Comparison of ENCODE assay signal across 22 cellular contexts in genomic region chr4:169557061-169557636, GRCh38. TPM values are rescaled to one million over a fixed set of nuclear protein-coding genes. Genes with fewer than 3 reads are reported as not detected.
DNase-seq lines count a peak whose midpoint lies in the region; ATAC-seq and TF ChIP-seq lines count a peak whose summit lies in the region.
"Had no signal": no experiment of that assay in that cellular context is flagged by ENCODE, and none has a peak within 500 bp of the region (broad histone marks: within the 10 kb centered on the region; RNA-seq: fewer than 3 reads in every experiment).

No MANE protein-coding gene starts in this region.

- in situ Hi-C loops in astrocyte of the spinal cord (cut with HindIII; ENCODE audit: low sequenced_read_pairs), result no loop called here

- TF ChIP-seq POLR2A in thyroid gland (IDR thresholded peaks at IDR 0.05), result no peak

- no peak for ATAC-seq in aorta (ENCODE audit: low FRiP score)
- ATAC-seq in stimulated activated memory B cell treated with anti-CD40 and anti-IgM and Interleukin-4, amounts not matched to agents 10 μg/mL and 1 μg/mL and 100 μg/mL, for 72 hours, result no peak
- no peak for ATAC-seq in stimulated activated effector memory CD8-positive, alpha-beta T cell treated with anti-CD3 and anti-CD28 coated beads, Interleukin-12 subunit alpha, Interleukin-12 subunit beta, amount 100 ng/mL, for 72 hours
- ATAC-seq: activated naive CD8-positive, alpha-beta T cell treated with anti-CD3 and anti-CD28 coated beads, Interleukin-2, amount 50 U/mL, for 24 hours; left cardiac atrium; Right ventricle myocardium inferior had no signal

- WGBS in aorta, 2 donors, result 85 to 94% methylated on average over 1 of the region's 1 CpG
- WGBS in thyroid gland, 2 donors, result 80 to 90% methylated on average over 1 of the region's 1 CpG

- no peak overlapping the region for H3K27ac ChIP-seq in aorta (ENCODE audit: low read depth in 1 of 2, low read length in 2 of 2)
- no peak overlapping the region for H3K27ac ChIP-seq in thyroid gland

- DNase-seq in EL, result peak; percentile 37
- DNase-seq in M059J (ENCODE audit: low read depth), result peak; percentile 86
- DNase-seq in astrocyte of the spinal cord (ENCODE audit: low read depth, low spot score), result peak; percentile 30
- peak; percentile 31 for DNase-seq in medulla oblongata (ENCODE audit: extremely low spot score)
- DNase-seq in aorta, result no peak
- no peak for DNase-seq in thyroid gland
- no peak for DNase-seq in stimulated activated effector memory CD8-positive, alpha-beta T cell treated with anti-CD3 and anti-CD28 coated beads, Interleukin-12 subunit alpha, Interleukin-12 subunit beta, amount 100 ng/mL, for 72 hours (ENCODE audit: low spot score in 2 of 2)
- DNase-seq: activated CD4-positive, alpha-beta T cell treated with anti-CD3 and anti-CD28 coated beads for 48 hours; activated naive CD8-positive, alpha-beta T cell treated with anti-CD3 and anti-CD28 coated beads, Interleukin-2, amount 50 U/mL, for 24 hours; caudate nucleus; CD4-positive, CD25-positive, alpha-beta regulatory T cell; DMS 273 treated with DMSO at 0.1 percent for 48 hours; GOT3; left cardiac atrium; mesendoderm; NCI-H1436; NCI-H526 treated with DMSO at 0.1 percent for 48 hours; posterior cingulate gyrus; stimulated activated CD4-positive, alpha-beta T cell treated with anti-CD3 and anti-CD28 coated beads, Interleukin-1b, Interleukin-23, amount 100 ng/mL, for 48 hours; stimulated activated naive CD4-positive, alpha-beta T cell treated with Interleukin-2 at 50 U/mL for 16 hours had no signal

- no peak overlapping the region for H3K27ac Mint-ChIP-seq in stimulated activated memory B cell treated with anti-CD40 and anti-IgM and Interleukin-4, amounts not matched to agents 10 μg/mL and 1 μg/mL and 100 μg/mL, for 72 hours
- no peak overlapping the region for H3K27ac Mint-ChIP-seq in stimulated activated effector memory CD8-positive, alpha-beta T cell treated with anti-CD3 and anti-CD28 coated beads, Interleukin-12 subunit alpha, Interleukin-12 subunit beta, amount 100 ng/mL, for 72 hours
- H3K27ac Mint-ChIP-seq: activated naive CD8-positive, alpha-beta T cell treated with anti-CD3 and anti-CD28 coated beads, Interleukin-2, amount 50 U/mL, for 24 hours; CD4-positive, CD25-positive, alpha-beta regulatory T cell had no signal

- peaks cover 56% of the 10 kb centered on the region for H3K36me3 Mint-ChIP-seq in stimulated activated memory B cell treated with anti-CD40 and anti-IgM and Interleukin-4, amounts not matched to agents 10 μg/mL and 1 μg/mL and 100 μg/mL, for 72 hours
- H3K36me3 Mint-ChIP-seq in stimulated activated effector memory CD8-positive, alpha-beta T cell treated with anti-CD3 and anti-CD28 coated beads, Interleukin-12 subunit alpha, Interleukin-12 subunit beta, amount 100 ng/mL, for 72 hours, result peaks cover 45% of the 10 kb centered on the region

- H3K4me1 ChIP-seq in aorta (ENCODE audit: control insufficient read depth in 1 of 2, insufficient read depth in 2 of 2, low read length in 2 of 2) (no peaks in the 10 kb centered on the region), thyroid gland (no peaks in the 10 kb centered on the region)

- H3K27me3 Mint-ChIP-seq in stimulated activated memory B cell treated with anti-CD40 and anti-IgM and Interleukin-4, amounts not matched to agents 10 μg/mL and 1 μg/mL and 100 μg/mL, for 72 hours, result no peaks in the 10 kb centered on the region
- H3K27me3 Mint-ChIP-seq: activated naive CD8-positive, alpha-beta T cell treated with anti-CD3 and anti-CD28 coated beads, Interleukin-2, amount 50 U/mL, for 24 hours; CD4-positive, CD25-positive, alpha-beta regulatory T cell had no signal

- no peaks in the 10 kb centered on the region for H3K9me3 Mint-ChIP-seq in stimulated activated memory B cell treated with anti-CD40 and anti-IgM and Interleukin-4, amounts not matched to agents 10 μg/mL and 1 μg/mL and 100 μg/mL, for 72 hours
- no peaks in the 10 kb centered on the region for H3K9me3 Mint-ChIP-seq in stimulated activated effector memory CD8-positive, alpha-beta T cell treated with anti-CD3 and anti-CD28 coated beads, Interleukin-12 subunit alpha, Interleukin-12 subunit beta, amount 100 ng/mL, for 72 hours

- no peak overlapping the region for H3K4me3 ChIP-seq in astrocyte of the spinal cord (ENCODE audit: low read depth, low read length)
- no peak overlapping the region for H3K4me3 ChIP-seq in aorta (ENCODE audit: low read length in 2 of 2)
- no peak overlapping the region for H3K4me3 ChIP-seq in thyroid gland (replicated peaks in 1 of 3)

- H3K36me3 ChIP-seq in aorta (ENCODE audit: control insufficient read depth in 1 of 2, insufficient read depth in 2 of 2, low read length in 1 of 2), result peaks cover 0 to 8% of the 10 kb centered on the region in 2 donors
- peaks cover 3 to 24% of the 10 kb centered on the region in 2 donors for H3K36me3 ChIP-seq in thyroid gland

- H3K4me1 Mint-ChIP-seq in stimulated activated memory B cell treated with anti-CD40 and anti-IgM and Interleukin-4, amounts not matched to agents 10 μg/mL and 1 μg/mL and 100 μg/mL, for 72 hours, result no peaks in the 10 kb centered on the region
- no peaks in the 10 kb centered on the region for H3K4me1 Mint-ChIP-seq in stimulated activated effector memory CD8-positive, alpha-beta T cell treated with anti-CD3 and anti-CD28 coated beads, Interleukin-12 subunit alpha, Interleukin-12 subunit beta, amount 100 ng/mL, for 72 hours
- H3K4me1 Mint-ChIP-seq: activated naive CD8-positive, alpha-beta T cell treated with anti-CD3 and anti-CD28 coated beads, Interleukin-2, amount 50 U/mL, for 24 hours had no signal

- H3K27me3 ChIP-seq in aorta (ENCODE audit: control insufficient read depth in 1 of 2, insufficient read depth in 2 of 2, low read length in 1 of 2) (no peaks in the 10 kb centered on the region), thyroid gland (no peaks in the 10 kb centered on the region)

- intact Hi-C loops in aorta (cut with DNase I), result no loop called here
- intact Hi-C loops in thyroid gland (cut with DNase I), result no loop called here

- H3K4me3 Mint-ChIP-seq in stimulated activated memory B cell treated with anti-CD40 and anti-IgM and Interleukin-4, amounts not matched to agents 10 μg/mL and 1 μg/mL and 100 μg/mL, for 72 hours, result no peak overlapping the region
- H3K4me3 Mint-ChIP-seq in stimulated activated effector memory CD8-positive, alpha-beta T cell treated with anti-CD3 and anti-CD28 coated beads, Interleukin-12 subunit alpha, Interleukin-12 subunit beta, amount 100 ng/mL, for 72 hours, result no peak overlapping the region
- H3K4me3 Mint-ChIP-seq: activated naive CD8-positive, alpha-beta T cell treated with anti-CD3 and anti-CD28 coated beads, Interleukin-2, amount 50 U/mL, for 24 hours; CD4-positive, CD25-positive, alpha-beta regulatory T cell had no signal

- TF ChIP-seq CTCF in astrocyte of the spinal cord (IDR thresholded peaks at IDR 0.05; ENCODE audit: low read depth, low read length) (no peak), thyroid gland (IDR thresholded peaks at IDR 0.05) (no peak)

- H3K9me3 ChIP-seq in aorta (ENCODE audit: control insufficient read depth, low read length) (no peaks in the 10 kb centered on the region), thyroid gland (no peaks in the 10 kb centered on the region)

RNA-seq across cellular contexts. Expression of gene NEK1, which starts 55.2 kb away (rescaled TPM):
- 3.1 and 4.0 TPM in 2 replicates for total RNA-seq in M059J (2014; rRNA removed; shearing (Covaris generic))
- 10 to 100 TPM; 17.6 to 24.4 TPM for total RNA-seq in aorta
- polyA plus RNA-seq in aorta, result 1 to 10 TPM; 6.7 to 9.4 TPM
- total RNA-seq in thyroid gland, result 10 to 100 TPM; 15.5 to 31.2 (median 20.3) TPM

Comparison
In these comparisons a context has a peak if more than half of its experiments do, and no peak if none do; other contexts are left out.
1. DNase-seq: peak in EL (single experiment), M059J (single experiment), astrocyte of the spinal cord (single experiment) and medulla oblongata (single experiment); none in aorta (0 of 2), thyroid gland (0 of 2) and stimulated activated effector memory CD8-positive, alpha-beta T cell treated with anti-CD3 and anti-CD28 coated beads, Interleukin-12 subunit alpha, Interleukin-12 subunit beta, amount 100 ng/mL, for 72 hours (0 of 2).